ENCODE assay signal across 9 cellular contexts in genomic region chr11:114296190-114296978, GRCh38. TPM values are rescaled to one million over a fixed set of nuclear protein-coding genes. Genes with fewer than 3 reads are reported as not detected.
A peak's percentile ranks its signal among the peaks of the same experiment; 100 is the strongest.
DNase-seq lines count a peak whose midpoint lies in the region; ATAC-seq and TF ChIP-seq lines count a peak whose summit lies in the region.
"Had no signal": no experiment of that assay in that cellular context is flagged by ENCODE, and none has a peak within 500 bp of the region (broad histone marks: within the 10 kb centered on the region; RNA-seq: fewer than 3 reads in every experiment).

TSS of gene NNMT (plus strand) at chr11:114296399. CDS start at chr11:114296557, 158 bp downstream.

- peak in 1 of 2 donors; percentile 30 for TF ChIP-seq POLR2A in adrenal gland (IDR thresholded peaks at IDR 0.05)

- no peak for TF ChIP-seq CTCF in Calu3 (IDR thresholded peaks at IDR 0.05; ENCODE audit: unreplicated experiment)
- TF ChIP-seq CTCF in adrenal gland (IDR thresholded peaks at IDR 0.05): no peak
- no peak for TF ChIP-seq CTCF in GM10248 (IDR thresholded peaks at IDR 0.05; ENCODE audit: control extremely low read depth, extremely low read depth, low read depth, missing control alignments)

- peak within 1 kb of the TSS; percentile 51 to 86 (median 79) for H3K27ac ChIP-seq in adrenal gland

- POLR2A ChIA-PET in GM10248 (lab: Yijun Ruan, JAX): no interaction called here

- H3K9me3 Mint-ChIP-seq in Calu3 (ENCODE audit: low read depth, unreplicated experiment): peaks cover 3% of the 10 kb centered on the region

- 58 to 63% (median 62%) methylated on average over 12 of the region's 12 CpGs for WGBS in adrenal gland, 4 donors

- H3K4me3 Mint-ChIP-seq in Calu3 (ENCODE audit: low read depth, unreplicated experiment): peak within 1 kb of the TSS; percentile 74

- CTCF ChIA-PET in Calu3 (lab: Charles Lee) (interaction anchor here (0.7 to 1.3 kb wide), 2 partner anchors 15 to 1914 kb away, joined by 3 read pairs; no protein-coding TSS in a partner anchor), GM10248 (lab: Yijun Ruan, JAX) (no interaction called here)

- no peaks in the 10 kb centered on the region for H3K36me3 ChIP-seq in adrenal gland (replicated peaks in 1 of 2)

- peak within 1 kb of the TSS in 1 of 4 donors; percentile 35 for H3K4me3 ChIP-seq in adrenal gland

- intact Hi-C loops in Calu3 (cut with micrococcal nuclease; ENCODE audit: unreplicated experiment): loop anchor here (1.0 to 5.0 kb wide), 2 partner anchors 16 to 106 kb away; partner anchors contain the start of genes C11orf71 and RBM7
- intact Hi-C loops in adrenal gland (cut with DNase I): no loop called here
- intact Hi-C loops in left ventricle myocardium superior (cut with micrococcal nuclease): no loop called here
- intact Hi-C loops in sciatic nerve (cut with DNase I): no loop called here

- H3K36me3 Mint-ChIP-seq in Calu3 (ENCODE audit: insufficient read depth, unreplicated experiment): peaks cover 63% of the 10 kb centered on the region

- peak; percentile 65 for DNase-seq in Calu3
- peak in 6 of 7 donors; percentile 42 to 72 (median 55) for DNase-seq in adrenal gland
- DNase-seq in left ventricle myocardium superior: peak; percentile 76
- peak; percentile 77 for DNase-seq in sciatic nerve (ENCODE audit: low spot score)
- DNase-seq in GM10248 (ENCODE audit: extremely low spot score): no peak

- H3K27ac Mint-ChIP-seq in Calu3 (ENCODE audit: unreplicated experiment): peak within 1 kb of the TSS; percentile 99

- no peaks in the 10 kb centered on the region for H3K27me3 ChIP-seq in adrenal gland

- ATAC-seq in left ventricle myocardium superior (peak; percentile 85), sciatic nerve (peak; percentile 87), HG02884 (IDR thresholded peaks at IDR 0.05; ENCODE audit: unreplicated experiment) (no peak), HG03378 (IDR thresholded peaks at IDR 0.05; ENCODE audit: unreplicated experiment) (no peak), HG03469 (IDR thresholded peaks at IDR 0.05; ENCODE audit: unreplicated experiment) (no peak)

- H3K27me3 Mint-ChIP-seq in Calu3 (ENCODE audit: unreplicated experiment): no peaks in the 10 kb centered on the region

- H3K9me3 ChIP-seq in adrenal gland (replicated peaks in 1 of 3): no peaks in the 10 kb centered on the region

- H3K4me1 ChIP-seq in adrenal gland (replicated peaks in 1 of 2): peaks cover 0 to 12% of the 10 kb centered on the region in 2 donors

- BruUV-seq in Calu3 (replicated peaks; lab: Mats Ljungman, UMichigan): TSS peak; percentile 71

- peaks cover 53% of the 10 kb centered on the region for H3K4me1 Mint-ChIP-seq in Calu3 (ENCODE audit: low read depth, unreplicated experiment)

RNA-seq across cellular contexts. Expression of gene NNMT, which starts in this region (rescaled TPM):
- 52.7 and 116 TPM in 2 replicates for total RNA-seq in Calu3 (2022)
- total RNA-seq in adrenal gland: 100 to 1,000 TPM in 2 of 8 donors, 10 to 100 TPM in 6; 13.6 to 162 (median 77.4) TPM
- polyA plus RNA-seq in adrenal gland: 100 to 1,000 TPM in 2 of 3 donors, 10 to 100 TPM in 1; 30.6 to 354 (median 128) TPM
- 26.4 TPM for total RNA-seq in left ventricle myocardium superior
- 322 TPM for total RNA-seq in sciatic nerve
- total RNA-seq: T-helper 1 cell treated with Interleukin-12 subunit alpha and Interleukin-12 subunit beta and Interleukin-4 antibody, amounts not matched to agents 30 ng/mL and 1 ng/mL, for 36 hours had no signal

Comparison
In these comparisons a context has a peak if more than half of its experiments do, and no peak if none do; other contexts are left out.
1. ATAC-seq: peak in left ventricle myocardium superior (single experiment) and sciatic nerve (single experiment); none in HG02884 (single experiment), HG03378 (single experiment) and HG03469 (single experiment).